ENCODE assay signal across 6 cellular contexts in the genomic region with DNA sequence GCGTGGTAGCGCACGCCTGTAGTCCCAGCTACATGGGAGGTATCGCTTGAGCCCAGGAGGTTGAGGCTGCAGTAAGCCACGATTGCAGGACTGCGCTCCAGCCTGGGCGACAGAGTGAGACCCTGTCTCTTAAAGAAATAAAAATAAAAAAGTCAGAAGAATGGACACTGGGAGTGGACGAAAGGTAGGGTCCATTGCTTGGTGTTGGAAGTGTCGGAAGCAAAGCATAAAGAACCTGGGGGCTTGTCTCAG.
A peak's percentile ranks its signal among the peaks of the same experiment; 100 is the strongest.
DNase-seq lines count a peak whose midpoint lies in the region; ATAC-seq and TF ChIP-seq lines count a peak whose summit lies in the region.

No MANE protein-coding gene starts in this region.

- no peaks in the 10 kb centered on the region for H3K27me3 Mint-ChIP-seq in activated naive CD8-positive, alpha-beta T cell

- H3K4me1 ChIP-seq in DOHH2 (ENCODE audit: control insufficient read depth, low read length) (peaks cover 15% of the 10 kb centered on the region), muscle layer of colon (ENCODE audit: insufficient read depth, low read length) (peaks cover 18% of the 10 kb centered on the region)

- no peaks in the 10 kb centered on the region for H3K9me3 ChIP-seq in DOHH2 (ENCODE audit: control insufficient read depth, insufficient read depth, low read length)
- H3K9me3 ChIP-seq in muscle layer of colon (ENCODE audit: low read length): no peaks in the 10 kb centered on the region

- H3K4me3 ChIP-seq in DOHH2 (ENCODE audit: low read length): peak overlapping the region; percentile 72
- H3K4me3 ChIP-seq in muscle layer of colon (ENCODE audit: low read depth in 1 of 2, low read length in 2 of 2): peak overlapping the region; percentile 30 to 61

- no peak overlapping the region for H3K27ac ChIP-seq in DOHH2 (ENCODE audit: low read depth, low read length)
- no peak overlapping the region for H3K27ac ChIP-seq in muscle layer of colon (ENCODE audit: low read depth, low read length)

- no peak for DNase-seq in DMS 273 (lab: John Stamatoyannopoulos, UW; ENCODE audit: unreplicated experiment)
- no peak for DNase-seq in activated CD8-positive, alpha-beta memory T cell treated with anti-CD3 and anti-CD28 coated beads for 24 hours

- H3K36me3 ChIP-seq in DOHH2 (ENCODE audit: control insufficient read depth, low read length): no peaks in the 10 kb centered on the region
- no peaks in the 10 kb centered on the region for H3K36me3 ChIP-seq in muscle layer of colon (ENCODE audit: insufficient read depth, low read length)

- H3K9ac ChIP-seq in muscle layer of colon (ENCODE audit: low read length): no peak overlapping the region

- peaks cover 2% of the 10 kb centered on the region; the same call in 1 of the 2 replicates for H3F3A ChIP-seq in DOHH2 (ENCODE audit: control insufficient read depth, insufficient read depth)

- H3K27ac Mint-ChIP-seq in activated naive CD8-positive, alpha-beta T cell: no peak overlapping the region

- ATAC-seq in HG02885 (IDR thresholded peaks at IDR 0.05; ENCODE audit: poor library complexity, unreplicated experiment): no peak

- no peaks in the 10 kb centered on the region for H3K9me3 Mint-ChIP-seq in activated naive CD8-positive, alpha-beta T cell (ENCODE audit: low read depth)

- no peaks in the 10 kb centered on the region for H3K36me3 Mint-ChIP-seq in activated naive CD8-positive, alpha-beta T cell

- no peaks in the 10 kb centered on the region for H3K9me2 ChIP-seq in DOHH2 (replicated peaks; ENCODE audit: control insufficient read depth, low read length)

- TF ChIP-seq CTCF in DOHH2 (IDR thresholded peaks at IDR 0.05; ENCODE audit: low read depth, low read length, poor library complexity, severe bottlenecking): no peak

- no peaks in the 10 kb centered on the region for H3K27me3 ChIP-seq in DOHH2 (ENCODE audit: control insufficient read depth, low read length)
- no peaks in the 10 kb centered on the region for H3K27me3 ChIP-seq in muscle layer of colon (ENCODE audit: control insufficient read depth in 1 of 2, insufficient read depth in 2 of 2, low read length in 2 of 2)

- peak overlapping the region; percentile 62 for H3K4me2 ChIP-seq in DOHH2 (ENCODE audit: low read length)

- H3K4me1 Mint-ChIP-seq in activated naive CD8-positive, alpha-beta T cell (ENCODE audit: low read depth): peaks cover 7% of the 10 kb centered on the region

- peak overlapping the region; percentile 83 for H3K4me3 Mint-ChIP-seq in activated naive CD8-positive, alpha-beta T cell

- H3K79me2 ChIP-seq in DOHH2 (ENCODE audit: control insufficient read depth, low read length): peaks cover 5% of the 10 kb centered on the region; the same call in 1 of the 2 replicates

- H4K20me1 ChIP-seq in DOHH2 (ENCODE audit: control insufficient read depth, insufficient read depth, low read depth, low read length): no peaks in the 10 kb centered on the region
